ENCODE assay signal across 8 cellular contexts in the genomic region with DNA sequence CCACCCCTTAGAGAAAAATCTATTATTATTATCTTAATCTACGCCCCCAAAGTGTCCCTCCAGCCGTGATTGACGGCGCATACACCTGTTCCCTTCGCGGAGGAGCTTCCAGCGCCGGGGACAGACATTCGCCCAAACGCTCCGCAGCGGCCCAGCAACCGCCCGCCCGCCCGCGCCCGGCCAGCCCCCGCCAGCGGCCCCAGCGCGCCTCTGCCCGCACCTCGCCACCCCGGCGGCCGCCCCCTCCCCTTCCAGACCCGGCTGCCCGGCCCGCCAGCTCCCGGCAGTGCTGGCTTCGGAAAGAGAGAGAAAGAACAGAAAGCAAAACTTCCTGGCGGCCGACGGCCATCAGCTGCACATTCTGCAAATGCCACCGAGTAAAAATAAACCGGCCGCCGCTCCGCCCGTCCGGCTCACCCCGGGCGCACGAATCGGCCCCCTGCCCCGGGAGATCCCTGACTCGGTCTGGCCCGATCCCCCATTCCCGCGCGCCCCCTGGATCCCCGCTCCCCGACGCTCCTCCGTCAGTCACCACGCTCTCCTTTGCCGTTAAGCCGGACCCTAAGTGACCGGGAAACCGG. TPM values are rescaled to one million over a fixed set of nuclear protein-coding genes. Genes with fewer than 3 reads are reported as not detected.
DNase-seq lines count a peak whose midpoint lies in the region; ATAC-seq and TF ChIP-seq lines count a peak whose summit lies in the region.

No MANE protein-coding gene starts in this region.

- H3K27ac ChIP-seq in Panc1 (ENCODE audit: low read length) (peak overlapping the region; percentile 86), esophagus squamous epithelium (peak overlapping the region; percentile 85 to 93 (median 90)), osteoblast (ENCODE audit: low read depth, low read length) (no peak overlapping the region)

- no peak overlapping the region for H2AFZ ChIP-seq in osteoblast (ENCODE audit: low read length)

- 0 to 1% methylated on average over 13 to 22 of the region's 61 CpGs for WGBS in esophagus squamous epithelium, 2 donors

- H4K20me1 ChIP-seq in osteoblast (ENCODE audit: insufficient read depth, low read length): no peaks in the 10 kb centered on the region

- DNase-seq in GM06990 (ENCODE audit: extremely low read depth, insufficient read length) (no peak), Panc1 (ENCODE audit: low read depth, low spot score) (no peak), esophagus squamous epithelium (lab: John Stamatoyannopoulos, UW) (no peak), osteoblast (ENCODE audit: insufficient read length, low spot score, missing footprints) (peak; percentile 77), omental fat pad (ENCODE audit: low spot score) (no peak), epidermal melanocyte (ENCODE audit: insufficient read length, low spot score) (no peak)

- in situ Hi-C loops in Panc1 (cut with HindIII; ENCODE audit: low pct_unique_long_range_greater_than_20kb, low sequenced_read_pairs): no loop called here

- no TSS peak for BruUV-seq in Panc1 (replicated peaks; lab: Mats Ljungman, UMichigan)

- H3K79me2 ChIP-seq in osteoblast (ENCODE audit: insufficient read depth, low read length): no peaks in the 10 kb centered on the region

- H3K36me3 ChIP-seq in GM06990 (ENCODE audit: control insufficient read depth, insufficient read depth, low read length) (no peaks in the 10 kb centered on the region), Panc1 (ENCODE audit: control insufficient read depth, insufficient read depth, low read length) (no peaks in the 10 kb centered on the region), esophagus squamous epithelium (no peaks in the 10 kb centered on the region), osteoblast (ENCODE audit: insufficient read depth, low read length) (no peaks in the 10 kb centered on the region)

- ATAC-seq in Panc1 (peak; percentile 39), omental fat pad (ENCODE audit: low FRiP score) (no peak), HG02623 (IDR thresholded peaks at IDR 0.05; ENCODE audit: unreplicated experiment) (no peak), GM21367 (IDR thresholded peaks at IDR 0.05; ENCODE audit: unreplicated experiment) (no peak)

- CTCF ChIA-PET in Panc1 (lab: Charles Lee): no interaction called here

- POLR2A ChIA-PET in Panc1 (lab: Charles Lee): interaction anchor here (0.6 kb wide), 2 partner anchors 18 to 240 kb away, joined by 3 to 8 read pairs; no protein-coding TSS in a partner anchor

- H3K9me3 ChIP-seq in Panc1 (ENCODE audit: control insufficient read depth, insufficient read depth, low read depth, low read length) (no peaks in the 10 kb centered on the region), esophagus squamous epithelium (no peaks in the 10 kb centered on the region), osteoblast (ENCODE audit: low read depth, low read length) (no peaks in the 10 kb centered on the region)

- TF ChIP-seq POLR2A in esophagus squamous epithelium (IDR thresholded peaks at IDR 0.05): no peak

- no peaks in the 10 kb centered on the region; the same call in none of the 2 replicates for H3K27me3 ChIP-seq in GM06990 (replicated peaks; ENCODE audit: control insufficient read depth, insufficient read depth, low read length)
- H3K27me3 ChIP-seq in Panc1 (ENCODE audit: control insufficient read depth, insufficient read depth, low read length): no peaks in the 10 kb centered on the region
- peaks cover 0 to 94% (median 0%) of the 10 kb centered on the region in 4 donors for H3K27me3 ChIP-seq in esophagus squamous epithelium
- H3K27me3 ChIP-seq in osteoblast (ENCODE audit: insufficient read depth, low read length): peaks cover 79% of the 10 kb centered on the region

- peaks cover 29% of the 10 kb centered on the region for H3K4me1 ChIP-seq in Panc1 (ENCODE audit: control insufficient read depth, insufficient read depth, low read length)
- peaks cover 6 to 67% (median 15%) of the 10 kb centered on the region in 3 donors for H3K4me1 ChIP-seq in esophagus squamous epithelium
- H3K4me1 ChIP-seq in osteoblast (ENCODE audit: insufficient read depth, low read length): no peaks in the 10 kb centered on the region

- H3K4me3 ChIP-seq in GM06990 (replicated peaks; ENCODE audit: low read depth, low read length) (peak overlapping the region; percentile 61), Panc1 (ENCODE audit: low read depth in 2 of 2, low read length in 2 of 2) (peak overlapping the region; percentile 69 to 76), esophagus squamous epithelium (peak overlapping the region; percentile 77 to 88 (median 86)), osteoblast (ENCODE audit: insufficient read depth, low read length) (peak overlapping the region; percentile 55)

- intact Hi-C loops in Panc1 (cut with micrococcal nuclease; ENCODE audit: unreplicated experiment) (loop anchor here (2.0 to 5.0 kb wide), 2 partner anchors 72 to 103 kb away; no protein-coding TSS in a partner anchor), esophagus squamous epithelium (cut with DNase I) (loop anchor here (10.0 kb wide), 1 partner anchor 100 kb away; no protein-coding TSS in a partner anchor)

- H3K4me2 ChIP-seq in osteoblast (ENCODE audit: insufficient read depth, low read length): peak overlapping the region; percentile 52

- no peak for TF ChIP-seq CTCF in GM06990 (IDR thresholded peaks at IDR 0.05; ENCODE audit: insufficient read depth, low read length, poor library complexity, severe bottlenecking)
- no peak for TF ChIP-seq CTCF in Panc1 (IDR thresholded peaks at IDR 0.05)
- TF ChIP-seq CTCF in esophagus squamous epithelium (IDR thresholded peaks at IDR 0.05): no peak
- no peak for TF ChIP-seq CTCF in osteoblast (IDR thresholded peaks at IDR 0.05; ENCODE audit: extremely low read depth, low read depth, low read length)
- no peak for TF ChIP-seq CTCF in omental fat pad (IDR thresholded peaks at IDR 0.05)

RNA-seq across cellular contexts. Expression of gene CASZ1, which starts 1.6 kb away (rescaled TPM):
- total RNA-seq in Panc1 (2021; ENCODE audit: unreplicated experiment) (27.8 TPM), esophagus squamous epithelium (10 to 100 TPM; 13.1 to 33.7 (median 20.9) TPM), osteoblast (0.36 and 0.59 TPM in 2 replicates), omental fat pad (1 to 10 TPM; 2.5 to 7.9 (median 6.0) TPM)
- 15.3 TPM for polyA plus RNA-seq in Panc1 (2012; ENCODE audit: insufficient read length)
